ENCODE assay signal across 28 cellular contexts in genomic region chr5:74953601-74953960, GRCh38.
A peak's percentile ranks its signal among the peaks of the same experiment; 100 is the strongest.
DNase-seq lines count a peak whose midpoint lies in the region; ATAC-seq and TF ChIP-seq lines count a peak whose summit lies in the region.
"Had no signal": no experiment of that assay in that cellular context is flagged by ENCODE, and none has a peak within 500 bp of the region (broad histone marks: within the 10 kb centered on the region; RNA-seq: fewer than 3 reads in every experiment).

No MANE protein-coding gene starts in this region.

- peaks cover 33% of the 10 kb centered on the region for H3K4me1 ChIP-seq in ACC112 (ENCODE audit: control insufficient read depth, insufficient read depth, low read length, unreplicated experiment)
- peaks cover 45% of the 10 kb centered on the region for H3K4me1 ChIP-seq in mammary epithelial cell (ENCODE audit: insufficient read depth, low read length)
- H3K4me1 ChIP-seq: left ventricle myocardium inferior, psoas muscle had no signal

- no peaks in the 10 kb centered on the region for H3K79me2 ChIP-seq in ACC112 (ENCODE audit: control insufficient read depth, insufficient read depth, low read length, unreplicated experiment)
- no peaks in the 10 kb centered on the region for H3K79me2 ChIP-seq in mammary epithelial cell (ENCODE audit: insufficient read depth, low read length)

- H2AFZ ChIP-seq in ACC112 (ENCODE audit: low read length, unreplicated experiment) = peak overlapping the region; percentile 30
- peak overlapping the region; percentile 70 for H2AFZ ChIP-seq in mammary epithelial cell (ENCODE audit: low read depth, low read length)

- H3K4me3 ChIP-seq in ACC112 (ENCODE audit: low read depth, low read length) (no peak overlapping the region), mammary epithelial cell (replicated peaks in 1 of 3; ENCODE audit: insufficient read depth in 1 of 3, low read depth in 2 of 3, low read length in 3 of 3) (no peak overlapping the region)
- H3K4me3 ChIP-seq: left ventricle myocardium inferior, psoas muscle, upper lobe of left lung had no signal

- H3K4me2 ChIP-seq in mammary epithelial cell (ENCODE audit: insufficient read depth, low read depth, low read length) = no peak overlapping the region

- H4K20me1 ChIP-seq in mammary epithelial cell (ENCODE audit: insufficient read depth, low read length) = no peaks in the 10 kb centered on the region

- WGBS in mammary epithelial cell (ENCODE audit: low coverage, missing lambda C conversion rate) = 100% methylated on average over 2 of the region's 2 CpGs

- DNase-seq in mammary epithelial cell (no peak), mesothelial cell of epicardium (ENCODE audit: low spot score in 2 of 2, unreplicated experiment in 2 of 2) (no peak), amniotic stem cell (lab: John Stamatoyannopoulos, UW) (no peak), sciatic nerve (ENCODE audit: low spot score) (no peak), DMS114 treated with DMSO at 0.1 percent for 48 hours (lab: John Stamatoyannopoulos, UW; ENCODE audit: unreplicated experiment) (no peak)
- DNase-seq in activated T-cell treated with anti-CD3 and anti-CD28 coated beads, Interleukin-2, amount 50 U/mL, for 24 hours = no peak
- DNase-seq: activated CD4-positive, alpha-beta T cell treated with anti-CD3 and anti-CD28 coated beads for 36 hours; activated CD8-positive, alpha-beta T cell treated with anti-CD3 and anti-CD28 coated beads, Interleukin-2, amount 10 ng/mL, durations not matched to agents 7 days and 5 days; anterior cingulate cortex; CD4-positive, alpha-beta T cell; DMS 273 treated with DMSO at 0.1 percent for 48 hours; H7; head of caudate nucleus; left ventricle myocardium inferior; midbrain; naive B cell; NCI-H2081 treated with DMSO at 0.1 percent for 48 hours; NCI-H526 treated with DMSO at 0.1 percent for 48 hours; psoas muscle; Right ventricle myocardium superior; T-helper 9 cell; upper lobe of left lung had no signal

- H3K4me1 Mint-ChIP-seq in mesothelial cell of epicardium = peaks cover 44% of the 10 kb centered on the region
- H3K4me1 Mint-ChIP-seq in activated T-cell treated with anti-CD3 and anti-CD28 coated beads, Interleukin-2, amount 50 U/mL, for 24 hours (ENCODE audit: low read depth) = peaks cover 9% of the 10 kb centered on the region
- H3K4me1 Mint-ChIP-seq: activated CD4-positive, alpha-beta T cell treated with anti-CD3 and anti-CD28 coated beads for 36 hours; naive B cell; stimulated activated memory B cell treated with anti-CD40 and anti-IgM and Interleukin-4, amounts not matched to agents 10 μg/mL and 1 μg/mL and 100 μg/mL, for 72 hours had no signal

- CTCF ChIA-PET in mammary epithelial cell (lab: Charles Lee; ENCODE audit: low non-redundant PET) = no interaction called here

- in situ Hi-C loops in mammary epithelial cell (cut with MboI; ENCODE audit: low sequenced_read_pairs in 2 of 2) = no loop called here

- peaks cover 3% of the 10 kb centered on the region for H3K36me3 Mint-ChIP-seq in mesothelial cell of epicardium
- H3K36me3 Mint-ChIP-seq in activated T-cell treated with anti-CD3 and anti-CD28 coated beads, Interleukin-2, amount 50 U/mL, for 24 hours (ENCODE audit: low read depth) = no peaks in the 10 kb centered on the region
- H3K36me3 Mint-ChIP-seq: activated naive CD4-positive, alpha-beta T cell treated with anti-CD3 and anti-CD28 coated beads, Interleukin-2, amount 50 U/mL, for 24 hours; stimulated activated memory B cell treated with anti-CD40 and anti-IgM and Interleukin-4, amounts not matched to agents 10 μg/mL and 1 μg/mL and 100 μg/mL, for 72 hours had no signal

- H3K9me3 ChIP-seq in mammary epithelial cell (replicated peaks; ENCODE audit: insufficient read depth, low read length) = no peaks in the 10 kb centered on the region
- H3K9me3 ChIP-seq: neutrophil, psoas muscle, upper lobe of left lung had no signal

- peak overlapping the region; percentile 96 for H3K27ac Mint-ChIP-seq in mesothelial cell of epicardium
- H3K27ac Mint-ChIP-seq in activated T-cell treated with anti-CD3 and anti-CD28 coated beads, Interleukin-2, amount 50 U/mL, for 24 hours = no peak overlapping the region
- H3K27ac Mint-ChIP-seq: activated CD4-positive, alpha-beta T cell treated with anti-CD3 and anti-CD28 coated beads for 36 hours; activated CD8-positive, alpha-beta T cell treated with anti-CD3 and anti-CD28 coated beads, Interleukin-2, amount 10 ng/mL, durations not matched to agents 7 days and 5 days; activated naive CD4-positive, alpha-beta T cell treated with anti-CD3 and anti-CD28 coated beads, Interleukin-2, amount 50 U/mL, for 24 hours; CD4-positive, alpha-beta T cell; naive B cell; stimulated activated memory B cell treated with anti-CD40 and anti-IgM and Interleukin-4, amounts not matched to agents 10 μg/mL and 1 μg/mL and 100 μg/mL, for 72 hours had no signal

- peak; percentile 4 for ATAC-seq in HG02610 (IDR thresholded peaks at IDR 0.05; ENCODE audit: unreplicated experiment)
- no peak for ATAC-seq in sciatic nerve
- ATAC-seq: activated CD4-positive, alpha-beta T cell treated with anti-CD3 and anti-CD28 coated beads for 36 hours; activated CD8-positive, alpha-beta T cell treated with anti-CD3 and anti-CD28 coated beads, Interleukin-2, amount 10 ng/mL, durations not matched to agents 7 days and 5 days; psoas muscle; stimulated activated memory B cell treated with anti-CD40 and anti-IgM and Interleukin-4, amounts not matched to agents 10 μg/mL and 1 μg/mL and 100 μg/mL, for 72 hours had no signal

- H3K27me3 Mint-ChIP-seq in mesothelial cell of epicardium (ENCODE audit: low read depth) = no peaks in the 10 kb centered on the region
- H3K27me3 Mint-ChIP-seq in activated T-cell treated with anti-CD3 and anti-CD28 coated beads, Interleukin-2, amount 50 U/mL, for 24 hours = peaks cover 6% of the 10 kb centered on the region
- H3K27me3 Mint-ChIP-seq: activated naive CD4-positive, alpha-beta T cell treated with anti-CD3 and anti-CD28 coated beads, Interleukin-2, amount 50 U/mL, for 24 hours; CD4-positive, alpha-beta T cell had no signal

- H3K27ac ChIP-seq in ACC112 (ENCODE audit: low read depth, low read length) (peak overlapping the region; percentile 57), mammary epithelial cell (ENCODE audit: insufficient read depth, low read depth, low read length) (no peak overlapping the region)
- H3K27ac ChIP-seq: HL-60, left ventricle myocardium inferior, neutrophil, psoas muscle, upper lobe of left lung had no signal

- no peak overlapping the region for H3K9ac ChIP-seq in mammary epithelial cell (ENCODE audit: insufficient read depth, low read length)

- dilution Hi-C loops in mammary epithelial cell (cut with HindIII; ENCODE audit: low sequenced_read_pairs) = no loop called here

- H3K27me3 ChIP-seq in ACC112 (ENCODE audit: insufficient read depth, low read length) (no peaks in the 10 kb centered on the region), mammary epithelial cell (ENCODE audit: insufficient read depth, low read length) (no peaks in the 10 kb centered on the region)
- H3K27me3 ChIP-seq: upper lobe of left lung had no signal

- no peak overlapping the region for H3K4me3 Mint-ChIP-seq in mesothelial cell of epicardium
- no peak overlapping the region for H3K4me3 Mint-ChIP-seq in activated T-cell treated with anti-CD3 and anti-CD28 coated beads, Interleukin-2, amount 50 U/mL, for 24 hours
- H3K4me3 Mint-ChIP-seq: activated CD4-positive, alpha-beta T cell treated with anti-CD3 and anti-CD28 coated beads for 36 hours; activated CD8-positive, alpha-beta T cell treated with anti-CD3 and anti-CD28 coated beads, Interleukin-2, amount 10 ng/mL, durations not matched to agents 7 days and 5 days; activated naive CD4-positive, alpha-beta T cell treated with anti-CD3 and anti-CD28 coated beads, Interleukin-2, amount 50 U/mL, for 24 hours; CD4-positive, alpha-beta T cell; stimulated activated memory B cell treated with anti-CD40 and anti-IgM and Interleukin-4, amounts not matched to agents 10 μg/mL and 1 μg/mL and 100 μg/mL, for 72 hours had no signal

- no peak for TF ChIP-seq CTCF in mammary epithelial cell (conservative IDR thresholded peaks at IDR 0.05 in 1 of 2, IDR thresholded peaks at IDR 0.05 in 1 of 2; ENCODE audit: extremely low read depth in 1 of 2, insufficient read depth in 1 of 2, low read depth in 1 of 2, low read length in 2 of 2)
- TF ChIP-seq CTCF in mesothelial cell of epicardium (IDR thresholded peaks at IDR 0.05; ENCODE audit: unreplicated experiment) = no peak

- intact Hi-C loops in mammary epithelial cell (cut with micrococcal nuclease) (loop anchor here (5.0 kb wide), 1 partner anchor 94 kb away; no protein-coding TSS in a partner anchor), sciatic nerve (cut with DNase I) (no loop called here)

- H3K9me3 Mint-ChIP-seq in mesothelial cell of epicardium = peaks cover 3% of the 10 kb centered on the region
- no peaks in the 10 kb centered on the region for H3K9me3 Mint-ChIP-seq in activated T-cell treated with anti-CD3 and anti-CD28 coated beads, Interleukin-2, amount 50 U/mL, for 24 hours
- H3K9me3 Mint-ChIP-seq: activated naive CD4-positive, alpha-beta T cell treated with anti-CD3 and anti-CD28 coated beads, Interleukin-2, amount 50 U/mL, for 24 hours; CD4-positive, alpha-beta T cell had no signal

- H3K36me3 ChIP-seq in ACC112 (ENCODE audit: insufficient read depth, low read length) (no peaks in the 10 kb centered on the region), mammary epithelial cell (ENCODE audit: insufficient read depth, low read length) (no peaks in the 10 kb centered on the region)
- H3K36me3 ChIP-seq: left ventricle myocardium inferior, neutrophil, upper lobe of left lung had no signal

- BruUV-seq in mammary epithelial cell (replicated peaks; lab: Mats Ljungman, UMichigan) = no TSS peak
